22 cellular contexts compared by ENCODE assay signal in genomic region chr21:27333091-27333490, GRCh38.
"Had no signal": no experiment of that assay in that cellular context is flagged by ENCODE, and none has a peak within 500 bp of the region (broad histone marks: within the 10 kb centered on the region; RNA-seq: fewer than 3 reads in every experiment).

No MANE protein-coding gene starts in this region.

- H3K9me3 ChIP-seq: body of pancreas, Peyer's patch, SJSA1, SK-N-SH had no signal

- H3K4me3 ChIP-seq: adrenal gland, body of pancreas, breast epithelium, Peyer's patch, SJSA1 had no signal

- H3K36me3 ChIP-seq: adrenal gland, breast epithelium, Peyer's patch, SJSA1 had no signal

- DNase-seq: activated CD4-positive, alpha-beta T cell treated with anti-CD3 and anti-CD28 coated beads for 36 hours; activated CD4-positive, alpha-beta T cell treated with anti-CD3 and anti-CD28 coated beads, Interleukin-2, amount 10 ng/mL, durations not matched to agents 7 days and 5 days; activated CD4-positive, alpha-beta T cell treated with anti-CD3 and anti-CD28 coated beads, Interleukin-2, amount 50 U/mL, for 48 hours; activated CD8-positive, alpha-beta T cell treated with anti-CD3 and anti-CD28 coated beads, Interleukin-2, amount 10 ng/mL, durations not matched to agents 7 days and 5 days; activated gamma-delta T cell treated with Interleukin-2 at 50 U/mL for 16 hours; activated naive CD4-positive, alpha-beta T cell treated with anti-CD3 and anti-CD28 coated beads for 36 hours; activated T-cell treated with anti-CD3 and anti-CD28 coated beads, Interleukin-2, amount 50 U/mL, for 4 hours; adrenal gland; body of pancreas; Karpas-422; NCI-H1105; NCI-H1417 treated with DMSO at 0.1 percent for 48 hours; NCI-H1930; NCI-H2081 treated with DMSO at 0.1 percent for 48 hours; NCI-H345; NCI-H524 treated with DMSO at 0.1 percent for 48 hours; Peyer's patch; RPMI8226; SHP77 treated with DMSO at 0.1 percent for 48 hours; SK-N-SH had no signal

- H3K27me3 ChIP-seq: adrenal gland, body of pancreas, breast epithelium, Peyer's patch, SJSA1 had no signal

- H3K4me1 ChIP-seq: adrenal gland, breast epithelium, Peyer's patch had no signal

- H3K27ac ChIP-seq: adrenal gland, body of pancreas, breast epithelium, Peyer's patch, SJSA1 had no signal

- H3K9ac ChIP-seq: SK-N-SH had no signal
